In the genomic region with DNA sequence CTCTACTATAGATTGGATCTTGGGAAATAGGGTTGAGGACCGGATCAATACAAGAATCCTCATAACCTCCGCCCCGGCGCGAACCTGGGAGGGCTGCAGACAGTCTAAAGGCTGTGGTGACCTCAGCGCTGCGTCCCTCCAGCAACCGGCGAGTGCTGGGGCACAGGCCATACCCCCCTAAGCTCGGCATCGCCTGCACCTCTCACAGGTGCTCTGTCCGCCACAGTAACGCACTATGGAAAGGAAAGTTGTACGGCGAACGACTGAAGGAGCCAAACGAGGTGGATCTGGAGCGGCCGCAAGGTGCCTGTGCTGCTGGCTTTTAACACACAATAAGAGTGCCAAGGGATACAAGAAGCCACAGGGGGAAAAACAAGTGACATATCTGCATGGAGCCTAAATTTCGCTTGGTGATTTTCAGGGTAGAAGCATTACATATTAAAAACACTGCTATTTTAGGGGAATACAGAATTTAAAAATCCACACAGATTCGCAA, we compare ENCODE assay signal across 8 cellular contexts. TPM values are rescaled to one million over a fixed set of nuclear protein-coding genes. Genes with fewer than 3 reads are reported as not detected.
DNase-seq lines count a peak whose midpoint lies in the region; ATAC-seq and TF ChIP-seq lines count a peak whose summit lies in the region.

No MANE protein-coding gene starts in this region.

- DNase-seq in Calu3, result peak; percentile 43
- peak; percentile 43 for DNase-seq in LoVo (ENCODE audit: low spot score)
- DNase-seq in WTC11 (ENCODE audit: low spot score), result peak; percentile 58
- DNase-seq in coronary artery (ENCODE audit: low spot score), result no peak
- no peak for DNase-seq in mesenchymal stem cell
- DNase-seq in stimulated activated naive CD4-positive, alpha-beta T cell (lab: John Stamatoyannopoulos, UW), result peak in 4 of 6 experiments; percentile 11 to 50 (median 14)
- no peak for DNase-seq in EL

- H3K4ac ChIP-seq in mesenchymal stem cell (ENCODE audit: low read depth in 1 of 2, low read length in 2 of 2), result peak overlapping the region; percentile 88 to 99

- H3K9ac ChIP-seq in mesenchymal stem cell (ENCODE audit: low read length), result peak overlapping the region; percentile 96

- peak overlapping the region in 1 of 2 experiments; percentile 77 for H3K23ac ChIP-seq in mesenchymal stem cell (ENCODE audit: low read length in 2 of 2)

- peak overlapping the region in 1 of 2 experiments; percentile 68 for H3K14ac ChIP-seq in mesenchymal stem cell (ENCODE audit: low read length in 2 of 2)

- BruUV-seq in Calu3 (replicated peaks; lab: Mats Ljungman, UMichigan), result TSS peak; percentile 82

- TF ChIP-seq CTCF in Calu3 (IDR thresholded peaks at IDR 0.05; ENCODE audit: unreplicated experiment) (no peak), WTC11 (IDR thresholded peaks at IDR 0.05) (no peak), coronary artery (IDR thresholded peaks at IDR 0.05) (no peak)

- H3K9me3 ChIP-seq in mesenchymal stem cell (ENCODE audit: control insufficient read depth, low read length), result no peaks in the 10 kb centered on the region

- H3K4me1 ChIP-seq in mesenchymal stem cell (ENCODE audit: control insufficient read depth, insufficient read depth, low read depth, low read length), result peaks cover 21% of the 10 kb centered on the region

- peak overlapping the region; percentile 90 for H4K91ac ChIP-seq in mesenchymal stem cell (ENCODE audit: low read length)

- H3K27me3 Mint-ChIP-seq in Calu3 (ENCODE audit: unreplicated experiment) (no peaks in the 10 kb centered on the region), WTC11 (ENCODE audit: low read depth) (no peaks in the 10 kb centered on the region)

- H3K18ac ChIP-seq in mesenchymal stem cell (ENCODE audit: low read depth in 1 of 2, low read length in 2 of 2), result peak overlapping the region; percentile 78 to 79

- CTCF ChIA-PET in Calu3 (lab: Charles Lee) (interaction anchor here (1.2 to 1.9 kb wide), 4 partner anchors 25 to 140 kb away, joined by 3 to 7 read pairs (median 6); no protein-coding TSS in a partner anchor), WTC11 (lab: Charles Lee) (interaction anchor here (1.0 to 6.1 kb wide), 25 partner anchors 8 to 221 kb away, joined by 3 to 100 read pairs (median 5); a partner anchor contains a TSS)

- peaks cover 24% of the 10 kb centered on the region for H3K4me1 Mint-ChIP-seq in Calu3 (ENCODE audit: low read depth, unreplicated experiment)
- H3K4me1 Mint-ChIP-seq in WTC11, result peaks cover 40% of the 10 kb centered on the region

- H3K36me3 Mint-ChIP-seq in Calu3 (ENCODE audit: insufficient read depth, unreplicated experiment), result peaks cover 13% of the 10 kb centered on the region
- H3K36me3 Mint-ChIP-seq in WTC11, result peaks cover 28% of the 10 kb centered on the region

- intact Hi-C loops in Calu3 (cut with micrococcal nuclease; ENCODE audit: unreplicated experiment), result loop anchor here (5.0 kb wide), 1 partner anchor 55 kb away; a partner anchor contains a TSS

- H2BK12ac ChIP-seq in mesenchymal stem cell (ENCODE audit: low read length in 2 of 2), result peak overlapping the region in 1 of 2 experiments; percentile 45

- H4K8ac ChIP-seq in mesenchymal stem cell (ENCODE audit: low read length), result peak overlapping the region; percentile 100

- H3K27ac Mint-ChIP-seq in Calu3 (ENCODE audit: unreplicated experiment), result no peak overlapping the region
- peak overlapping the region; percentile 99 for H3K27ac Mint-ChIP-seq in WTC11

- no peak overlapping the region for H3K4me3 Mint-ChIP-seq in Calu3 (ENCODE audit: low read depth, unreplicated experiment)
- no peak overlapping the region for H3K4me3 Mint-ChIP-seq in WTC11

- H2BK5ac ChIP-seq in mesenchymal stem cell (ENCODE audit: low read depth, low read length, poor library complexity, severe bottlenecking), result peak overlapping the region; percentile 53

- peak overlapping the region; percentile 92 for H3K4me3 ChIP-seq in coronary artery
- peak overlapping the region; percentile 82 to 93 for H3K4me3 ChIP-seq in mesenchymal stem cell (ENCODE audit: insufficient read depth in 1 of 2, low read depth in 1 of 2, low read length in 2 of 2)

- H2BK15ac ChIP-seq in mesenchymal stem cell (ENCODE audit: low read depth, poor library complexity, severe bottlenecking), result peak overlapping the region; percentile 90

- 2% methylated on average over 20 of the region's 21 CpGs for WGBS in mesenchymal stem cell

- peak; percentile 2; the same call in 1 of the 2 replicates for ATAC-seq in WTC11
- no peak for ATAC-seq in GM21381 (IDR thresholded peaks at IDR 0.05; ENCODE audit: unreplicated experiment)

- H3K79me1 ChIP-seq in mesenchymal stem cell (replicated peaks; ENCODE audit: low read length, poor library complexity, severe bottlenecking), result peaks cover 8% of the 10 kb centered on the region

- no peaks in the 10 kb centered on the region for H3K9me3 Mint-ChIP-seq in Calu3 (ENCODE audit: low read depth, unreplicated experiment)
- peaks cover 9% of the 10 kb centered on the region for H3K9me3 Mint-ChIP-seq in WTC11

- H3K27ac ChIP-seq in coronary artery (peak overlapping the region; percentile 95 to 97), mesenchymal stem cell (ENCODE audit: low read length, poor library complexity, severe bottlenecking) (peak overlapping the region; percentile 99)

- H3K4me2 ChIP-seq in mesenchymal stem cell (ENCODE audit: low read length, poor library complexity, severe bottlenecking), result peak overlapping the region; percentile 99

- no peak overlapping the region for H2AK5ac ChIP-seq in mesenchymal stem cell (ENCODE audit: low read length, severe bottlenecking)

- H2AFZ ChIP-seq in mesenchymal stem cell (ENCODE audit: low read depth, low read length), result peak overlapping the region; percentile 90

- H3K36me3 ChIP-seq in mesenchymal stem cell (ENCODE audit: control insufficient read depth in 1 of 2, insufficient read depth in 2 of 2, low read depth in 1 of 2, low read length in 2 of 2), result peaks cover 19 to 24% of the 10 kb centered on the region in 2 experiments

- POLR2A ChIA-PET in WTC11 (lab: Charles Lee), result interaction anchor here (0.6 to 2.5 kb wide), 7 partner anchors 9 to 130 kb away, joined by 3 to 14 read pairs (median 4); a partner anchor contains a TSS

- H3K27me3 ChIP-seq in mesenchymal stem cell (ENCODE audit: control insufficient read depth in 1 of 2, insufficient read depth in 1 of 2, low read length in 2 of 2), result no peaks in the 10 kb centered on the region

- peak overlapping the region; percentile 73 for H2BK120ac ChIP-seq in mesenchymal stem cell (ENCODE audit: low read depth, low read length)

TF ChIP-seq in WTC11, 78 proteins besides CTCF, POLR2A, EP300 and RAD21:
- TF ChIP-seq SP1 (CRISPR knock-in tag; conservative IDR thresholded peaks at IDR 0.05), result no peak
- 0 out of 2 replicates have a peak, but pooled peaks have one; percentile 17 for TF ChIP-seq FOXK1 (CRISPR knock-in tag; IDR thresholded peaks at IDR 0.05)
- TF ChIP-seq, protein P1, sequence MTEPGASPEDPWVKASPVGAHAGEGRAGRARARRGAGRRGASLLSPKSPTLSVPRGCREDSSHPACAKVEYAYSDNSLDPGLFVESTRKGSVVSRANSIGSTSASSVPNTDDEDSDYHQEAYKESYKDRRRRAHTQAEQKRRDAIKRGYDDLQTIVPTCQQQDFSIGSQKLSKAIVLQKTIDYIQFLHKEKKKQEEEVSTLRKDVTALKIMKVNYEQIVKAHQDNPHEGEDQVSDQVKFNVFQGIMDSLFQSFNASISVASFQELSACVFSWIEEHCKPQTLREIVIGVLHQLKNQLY (CRISPR knock-in tag; IDR thresholded peaks at IDR 0.05), result 0 out of 2 replicates have a peak, but pooled peaks have one; percentile 34

RNA-seq across cellular contexts. Expression of a gene that starts 1.4 kb away (rescaled TPM):
- total RNA-seq in Calu3 (2022) (35.6 and 36.7 TPM in 2 replicates), WTC11 (2021) (43.5 to 50.6 TPM (median 44.8 TPM) in 3 replicates)
- polyA plus RNA-seq in mesenchymal stem cell (2013, experiment 1 of 2), result 5.2 TPM
- polyA plus RNA-seq in mesenchymal stem cell (2013, experiment 2 of 2), result 4.8 TPM

RNA-seq across cellular contexts. Expression of a gene that starts 53.1 kb away (rescaled TPM):
- total RNA-seq in Calu3 (2022) (0.83 and 1.2 TPM in 2 replicates), WTC11 (2021) (0.11 to 0.30 TPM (median 0.28 TPM) in 3 replicates)
- 11.9 TPM for polyA plus RNA-seq in mesenchymal stem cell (2013, experiment 1 of 2)
- 12.4 TPM for polyA plus RNA-seq in mesenchymal stem cell (2013, experiment 2 of 2)

Comparison
In these comparisons a context has a peak if more than half of its experiments do, and no peak if none do; other contexts are left out.
1. DNase-seq: peak in Calu3 (single experiment), LoVo (single experiment), WTC11 (single experiment) and stimulated activated naive CD4-positive, alpha-beta T cell (4 of 6); none in coronary artery (single experiment), mesenchymal stem cell (single experiment) and EL (single experiment).